ENCODE assay signal across 9 cellular contexts in the genomic region with DNA sequence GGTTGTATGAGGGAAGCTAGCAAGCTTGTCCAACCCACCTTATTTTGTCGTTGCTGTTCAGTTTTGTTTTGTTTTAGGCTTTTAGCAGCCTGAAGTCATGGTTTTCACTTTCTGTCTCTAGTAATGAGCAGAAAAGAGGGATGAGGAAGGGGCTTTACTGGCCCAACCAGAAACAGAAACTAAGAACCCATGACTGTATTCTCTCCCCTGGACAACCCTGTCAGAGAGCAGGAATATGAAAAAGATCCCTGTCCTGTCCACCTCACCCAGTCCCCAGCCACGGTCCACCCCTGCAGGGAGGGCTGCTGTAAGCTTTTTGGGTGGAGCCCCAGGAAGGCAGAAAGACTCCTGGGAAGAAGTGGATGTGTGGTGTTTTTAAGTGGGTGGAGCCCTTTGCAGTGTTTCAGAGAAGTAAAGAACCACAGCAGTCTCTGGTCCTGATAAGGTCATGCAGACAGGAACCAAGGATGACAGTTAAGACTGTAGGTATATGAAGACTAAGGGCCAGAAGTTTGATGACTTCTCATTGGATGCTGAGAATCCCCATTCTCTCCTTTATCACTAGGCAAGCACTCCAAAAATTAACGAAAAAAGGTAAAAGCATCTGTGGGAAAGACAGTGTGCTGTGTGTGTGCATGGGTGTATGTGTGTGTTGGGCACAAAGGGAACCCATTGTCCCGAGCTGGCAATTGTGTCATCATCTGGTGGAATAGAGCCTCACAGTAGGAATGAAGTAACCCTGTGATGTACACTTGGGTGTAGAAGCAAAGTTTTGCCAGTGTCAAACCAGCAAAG. TPM values are rescaled to one million over a fixed set of nuclear protein-coding genes. Genes with fewer than 3 reads are reported as not detected.
DNase-seq lines count a peak whose midpoint lies in the region; ATAC-seq and TF ChIP-seq lines count a peak whose summit lies in the region.
"Had no signal": no experiment of that assay in that cellular context is flagged by ENCODE, and none has a peak within 500 bp of the region (broad histone marks: within the 10 kb centered on the region; RNA-seq: fewer than 3 reads in every experiment).

No MANE protein-coding gene starts in this region.

- peak overlapping the region in 1 of 7 donors; percentile 26 for H3K27ac Mint-ChIP-seq in CD14-positive monocyte
- no peak overlapping the region for H3K27ac Mint-ChIP-seq in activated naive CD8-positive, alpha-beta T cell treated with anti-CD3 and anti-CD28 coated beads, Interleukin-2, amount 50 U/mL, for 24 hours

- ATAC-seq in GM19351 (IDR thresholded peaks at IDR 0.05; ENCODE audit: unreplicated experiment) (peak; percentile 64), HG03135 (IDR thresholded peaks at IDR 0.05; ENCODE audit: unreplicated experiment) (peak; percentile 55), HG02970 (IDR thresholded peaks at IDR 0.05; ENCODE audit: low FRiP score, unreplicated experiment) (no peak)
- peak; percentile 63 for ATAC-seq in activated naive CD8-positive, alpha-beta T cell treated with anti-CD3 and anti-CD28 coated beads, Interleukin-2, amount 50 U/mL, for 24 hours

- no peak for DNase-seq in CD14-positive monocyte (ENCODE audit: low spot score)
- no peak for DNase-seq in activated naive CD8-positive, alpha-beta T cell treated with anti-CD3 and anti-CD28 coated beads, Interleukin-2, amount 50 U/mL, for 24 hours
- DNase-seq in HPDE6-E6E7 (ENCODE audit: extremely low spot score): no peak
- DNase-seq in midbrain (lab: John Stamatoyannopoulos, UW): no peak
- DNase-seq in NCI-H2029 treated with DMSO at 0.1 percent for 48 hours (lab: John Stamatoyannopoulos, UW): no peak
- DNase-seq: NCI-H510A had no signal

- H3K9me3 Mint-ChIP-seq in CD14-positive monocyte: peaks cover 0 to 8% (median 0%) of the 10 kb centered on the region in 7 donors
- H3K9me3 Mint-ChIP-seq in activated naive CD8-positive, alpha-beta T cell treated with anti-CD3 and anti-CD28 coated beads, Interleukin-2, amount 50 U/mL, for 24 hours: no peaks in the 10 kb centered on the region

- intact Hi-C loops in CD14-positive monocyte (cut with micrococcal nuclease): no loop called here

- peaks cover 0 to 2% (median 2%) of the 10 kb centered on the region in 3 donors for H3K27me3 Mint-ChIP-seq in CD14-positive monocyte (ENCODE audit: low read depth in 3 of 3)
- no peaks in the 10 kb centered on the region for H3K27me3 Mint-ChIP-seq in activated naive CD8-positive, alpha-beta T cell treated with anti-CD3 and anti-CD28 coated beads, Interleukin-2, amount 50 U/mL, for 24 hours

- no peak for TF ChIP-seq CTCF in CD14-positive monocyte (IDR thresholded peaks at IDR 0.05)

- peak overlapping the region; percentile 66 to 67 for H3K4me3 Mint-ChIP-seq in CD14-positive monocyte
- no peak overlapping the region for H3K4me3 Mint-ChIP-seq in activated naive CD8-positive, alpha-beta T cell treated with anti-CD3 and anti-CD28 coated beads, Interleukin-2, amount 50 U/mL, for 24 hours

- peaks cover 10% of the 10 kb centered on the region for H3K4me1 Mint-ChIP-seq in CD14-positive monocyte
- peaks cover 8% of the 10 kb centered on the region for H3K4me1 Mint-ChIP-seq in activated naive CD8-positive, alpha-beta T cell treated with anti-CD3 and anti-CD28 coated beads, Interleukin-2, amount 50 U/mL, for 24 hours

- H3K36me3 Mint-ChIP-seq in CD14-positive monocyte: no peaks in the 10 kb centered on the region
- no peaks in the 10 kb centered on the region for H3K36me3 Mint-ChIP-seq in activated naive CD8-positive, alpha-beta T cell treated with anti-CD3 and anti-CD28 coated beads, Interleukin-2, amount 50 U/mL, for 24 hours (ENCODE audit: low read depth)

RNA-seq across cellular contexts. Expression of gene MRPL32, which starts 13.8 kb away (rescaled TPM):
- 10 to 100 TPM; 39.5 to 49.6 TPM for polyA plus RNA-seq in CD14-positive monocyte

RNA-seq across cellular contexts. Expression of gene PSMA2, which starts 14.0 kb away (rescaled TPM):
- polyA plus RNA-seq in CD14-positive monocyte: 100 to 1,000 TPM; 283 to 294 TPM

RNA-seq across cellular contexts. Expression of gene C7orf25, which starts 34.1 kb away (rescaled TPM):
- polyA plus RNA-seq in CD14-positive monocyte: 1 to 10 TPM; 2.5 to 2.6 TPM
